ENCODE assay signal across 15 cellular contexts in genomic region chr4:76233967-76234678, GRCh38. TPM values are rescaled to one million over a fixed set of nuclear protein-coding genes. Genes with fewer than 3 reads are reported as not detected.
DNase-seq lines count a peak whose midpoint lies in the region; ATAC-seq and TF ChIP-seq lines count a peak whose summit lies in the region.
"Had no signal": no experiment of that assay in that cellular context is flagged by ENCODE, and none has a peak within 500 bp of the region (broad histone marks: within the 10 kb centered on the region; RNA-seq: fewer than 3 reads in every experiment).

No MANE protein-coding gene starts in this region.

- peak overlapping the region; percentile 47; the same call in 1 of the 2 replicates for H3K9ac ChIP-seq in KMS-11

- POLR2A ChIA-PET in CD8-positive, alpha-beta memory T cell (lab: Charles Lee), result no interaction called here
- POLR2A ChIA-PET in CD4-positive, alpha-beta memory T cell (lab: Charles Lee; ENCODE audit: partially characterized antibody), result no interaction called here

- H3K9me3 Mint-ChIP-seq in CD8-positive, alpha-beta memory T cell, result peaks cover 0 to 11% (median 6%) of the 10 kb centered on the region in 5 donors
- peaks cover 2 to 19% (median 11%) of the 10 kb centered on the region in 8 donors for H3K9me3 Mint-ChIP-seq in CD4-positive, alpha-beta memory T cell

- H3K27ac ChIP-seq in CD8-positive, alpha-beta memory T cell (ENCODE audit: low read depth, low read length), result peak overlapping the region; percentile 59
- peak overlapping the region; percentile 84 for H3K27ac ChIP-seq in KMS-11
- H3K27ac ChIP-seq in ectodermal cell (ENCODE audit: insufficient read depth, low read depth, low read length, poor library complexity, severe bottlenecking), result peak overlapping the region; percentile 81
- H3K27ac ChIP-seq in lower lobe of right lung, result peak overlapping the region; percentile 34
- no peak overlapping the region for H3K27ac ChIP-seq in CD4-positive, alpha-beta memory T cell (ENCODE audit: low read depth, low read length)
- H3K27ac ChIP-seq: right atrium auricular region, thoracic aorta had no signal

- CTCF ChIA-PET in CD8-positive, alpha-beta memory T cell (lab: Charles Lee), result no interaction called here
- CTCF ChIA-PET in CD4-positive, alpha-beta memory T cell (lab: Charles Lee; ENCODE audit: partially characterized antibody), result no interaction called here

- peak overlapping the region; percentile 99 for H3K4me2 ChIP-seq in KMS-11

- no peaks in the 10 kb centered on the region for H3K9me3 ChIP-seq in CD8-positive, alpha-beta memory T cell (ENCODE audit: low read length)
- H3K9me3 ChIP-seq in ectodermal cell (ENCODE audit: control insufficient read depth, low read length), result no peaks in the 10 kb centered on the region
- no peaks in the 10 kb centered on the region for H3K9me3 ChIP-seq in lower lobe of right lung
- H3K9me3 ChIP-seq in CD4-positive, alpha-beta memory T cell (ENCODE audit: control insufficient read depth in 1 of 2, low read length in 2 of 2), result no peaks in the 10 kb centered on the region
- H3K9me3 ChIP-seq: thoracic aorta had no signal

- 67 to 69% methylated on average over 14 of the region's 14 CpGs for WGBS in ectodermal cell, 2 experiments

- no peak for DNase-seq in CD8-positive, alpha-beta memory T cell
- DNase-seq in lower lobe of right lung, result peak; percentile 62
- no peak for DNase-seq in CD4-positive, alpha-beta memory T cell
- DNase-seq: activated CD4-positive, alpha-beta T cell treated with anti-CD3 and anti-CD28 coated beads for 48 hours; central memory CD4-positive, alpha-beta T cell; HCEC 1CT; midbrain; NCI-H345 had no signal

- no peaks in the 10 kb centered on the region for H3K4me1 ChIP-seq in CD8-positive, alpha-beta memory T cell (ENCODE audit: insufficient read depth, low read length)
- H3K4me1 ChIP-seq in KMS-11 (ENCODE audit: low read depth, poor library complexity, severe bottlenecking) (peaks cover 70% of the 10 kb centered on the region), ectodermal cell (ENCODE audit: control insufficient read depth, insufficient read depth, low read length) (no peaks in the 10 kb centered on the region), lower lobe of right lung (peaks cover 8% of the 10 kb centered on the region)
- H3K4me1 ChIP-seq in CD4-positive, alpha-beta memory T cell (ENCODE audit: insufficient read depth, low read length), result no peaks in the 10 kb centered on the region
- H3K4me1 ChIP-seq: right atrium auricular region had no signal

- H3K36me3 Mint-ChIP-seq in CD8-positive, alpha-beta memory T cell, result peaks cover 0 to 8% (median 0%) of the 10 kb centered on the region in 3 donors
- H3K36me3 Mint-ChIP-seq in CD4-positive, alpha-beta memory T cell, result peaks cover 2 to 7% of the 10 kb centered on the region in 2 donors

- H2AFZ ChIP-seq in KMS-11 (ENCODE audit: low read depth), result peak overlapping the region; percentile 64

- no peaks in the 10 kb centered on the region for H3K36me3 ChIP-seq in CD8-positive, alpha-beta memory T cell (ENCODE audit: insufficient read depth, low read length)
- H3K36me3 ChIP-seq in KMS-11 (ENCODE audit: insufficient read depth) (no peaks in the 10 kb centered on the region), ectodermal cell (ENCODE audit: control insufficient read depth, insufficient read depth, low read length) (no peaks in the 10 kb centered on the region), lower lobe of right lung (no peaks in the 10 kb centered on the region)
- H3K36me3 ChIP-seq in CD4-positive, alpha-beta memory T cell (ENCODE audit: insufficient read depth, low read length), result no peaks in the 10 kb centered on the region
- H3K36me3 ChIP-seq: right atrium auricular region, thoracic aorta had no signal

- H3K27ac Mint-ChIP-seq in CD8-positive, alpha-beta memory T cell, result no peak overlapping the region
- H3K27ac Mint-ChIP-seq in CD4-positive, alpha-beta memory T cell, result no peak overlapping the region

- no peak overlapping the region for H3K4me3 ChIP-seq in CD8-positive, alpha-beta memory T cell (ENCODE audit: low read length)
- H3K4me3 ChIP-seq in KMS-11 (IDR thresholded peaks at IDR 0.05; ENCODE audit: insufficient read depth, low read depth, low read length), result peak overlapping the region; percentile 16
- peak overlapping the region; percentile 10 for H3K4me3 ChIP-seq in ectodermal cell (ENCODE audit: insufficient read depth, low read depth, low read length)
- peak overlapping the region; percentile 38 for H3K4me3 ChIP-seq in lower lobe of right lung
- H3K4me3 ChIP-seq in CD4-positive, alpha-beta memory T cell (ENCODE audit: low read length in 2 of 2), result no peak overlapping the region
- H3K4me3 ChIP-seq: right atrium auricular region, thoracic aorta had no signal

- intact Hi-C loops in lower lobe of right lung (cut with DNase I), result no loop called here
- intact Hi-C loops in CD4-positive, alpha-beta memory T cell (cut with micrococcal nuclease), result no loop called here

- peaks cover 5 to 27% of the 10 kb centered on the region in 2 donors for H3K27me3 Mint-ChIP-seq in CD8-positive, alpha-beta memory T cell
- H3K27me3 Mint-ChIP-seq in CD4-positive, alpha-beta memory T cell, result peaks cover 2 to 8% of the 10 kb centered on the region in 2 donors

- H3K4me3 Mint-ChIP-seq in CD8-positive, alpha-beta memory T cell, result no peak overlapping the region
- H3K4me3 Mint-ChIP-seq in CD4-positive, alpha-beta memory T cell, result no peak overlapping the region

- no peaks in the 10 kb centered on the region for H3K27me3 ChIP-seq in CD8-positive, alpha-beta memory T cell (ENCODE audit: insufficient read depth, low read length, poor library complexity, severe bottlenecking)
- H3K27me3 ChIP-seq in KMS-11 (ENCODE audit: insufficient read depth, low read depth) (no peaks in the 10 kb centered on the region), ectodermal cell (ENCODE audit: control insufficient read depth, insufficient read depth, low read length, poor library complexity, severe bottlenecking) (no peaks in the 10 kb centered on the region), lower lobe of right lung (ENCODE audit: low read depth) (no peaks in the 10 kb centered on the region)
- no peaks in the 10 kb centered on the region for H3K27me3 ChIP-seq in CD4-positive, alpha-beta memory T cell (ENCODE audit: insufficient read depth, low read length)
- H3K27me3 ChIP-seq: right atrium auricular region had no signal

- H4K20me1 ChIP-seq in KMS-11 (ENCODE audit: insufficient read depth), result no peaks in the 10 kb centered on the region

- peak; percentile 85 to 87 for ATAC-seq in lower lobe of right lung
- no peak for ATAC-seq in GM21360 (IDR thresholded peaks at IDR 0.05; ENCODE audit: unreplicated experiment)
- no peak for ATAC-seq in GM19035 (IDR thresholded peaks at IDR 0.05; ENCODE audit: unreplicated experiment)
- no peak for ATAC-seq in GM19395 (IDR thresholded peaks at IDR 0.05; ENCODE audit: unreplicated experiment)

- no peaks in the 10 kb centered on the region for H3K4me1 Mint-ChIP-seq in CD8-positive, alpha-beta memory T cell
- H3K4me1 Mint-ChIP-seq in CD4-positive, alpha-beta memory T cell, result peaks cover 0 to 2% (median 0%) of the 10 kb centered on the region in 4 donors

- H3K79me2 ChIP-seq in KMS-11 (ENCODE audit: insufficient read depth, low read depth), result no peaks in the 10 kb centered on the region

- TF ChIP-seq CTCF in KMS-11 (conservative IDR thresholded peaks at IDR 0.05; ENCODE audit: low read depth, low read length), result no peak
- TF ChIP-seq CTCF in lower lobe of right lung (IDR thresholded peaks at IDR 0.05), result no peak

RNA-seq across cellular contexts. Expression of gene FAM47E, which starts 17.4 kb away (rescaled TPM):
- total RNA-seq in CD8-positive, alpha-beta memory T cell, result not detected
- polyA plus RNA-seq in CD8-positive, alpha-beta memory T cell, result not detected
- polyA plus RNA-seq in ectodermal cell (2013, experiment 1 of 4), result 3.6 TPM
- polyA plus RNA-seq in ectodermal cell (2013, experiment 2 of 4), result 6.2 TPM
- polyA plus RNA-seq in ectodermal cell (2013, experiment 3 of 4), result 6.3 TPM
- polyA plus RNA-seq in ectodermal cell (2013, experiment 4 of 4), result 10.7 TPM
- total RNA-seq in lower lobe of right lung, result 6.4 TPM
- under 1 TPM in 1 of 2 experiments, not detected in 1; 0.64 TPM for total RNA-seq in CD4-positive, alpha-beta memory T cell
- polyA plus RNA-seq in CD4-positive, alpha-beta memory T cell, result under 1 TPM in 1 of 2 donors, not detected in 1; 0.18 TPM

RNA-seq across cellular contexts. Expression of gene SCARB2, which starts 20.5 kb away (rescaled TPM):
- total RNA-seq in CD8-positive, alpha-beta memory T cell, result 1 to 10 TPM; 6.2 to 6.7 TPM
- 17.6 TPM for polyA plus RNA-seq in CD8-positive, alpha-beta memory T cell
- 88.3 TPM for polyA plus RNA-seq in ectodermal cell (2013, experiment 1 of 4)
- polyA plus RNA-seq in ectodermal cell (2013, experiment 2 of 4), result 98.3 TPM
- polyA plus RNA-seq in ectodermal cell (2013, experiment 3 of 4), result 68.8 TPM
- 78.1 TPM for polyA plus RNA-seq in ectodermal cell (2013, experiment 4 of 4)
- total RNA-seq in lower lobe of right lung, result 166 TPM
- 10 to 100 TPM; 23.3 to 23.5 TPM for total RNA-seq in CD4-positive, alpha-beta memory T cell
- polyA plus RNA-seq in CD4-positive, alpha-beta memory T cell, result 10 to 100 TPM; 10.2 to 15.7 TPM

Comparison
In these comparisons a context has a peak if more than half of its experiments do, and no peak if none do; other contexts are left out.
1. H3K4me3 ChIP-seq: peak in KMS-11 (single experiment), ectodermal cell (single experiment) and lower lobe of right lung (single experiment); none in CD8-positive, alpha-beta memory T cell (single experiment) and CD4-positive, alpha-beta memory T cell (0 of 2).
2. ATAC-seq: peak in lower lobe of right lung (2 of 2); none in GM21360 (single experiment), GM19035 (single experiment) and GM19395 (single experiment).